27 cellular contexts compared by ENCODE assay signal in genomic region chr4:38548256-38548655, GRCh38.
"Had no signal": no experiment of that assay in that cellular context is flagged by ENCODE, and none has a peak within 500 bp of the region (broad histone marks: within the 10 kb centered on the region; RNA-seq: fewer than 3 reads in every experiment).

No MANE protein-coding gene starts in this region.

- H3K4me3 ChIP-seq: left ventricle myocardium inferior, lung, neural progenitor cell, right atrium auricular region, skin epidermis, stomach, testis, thyroid gland, transverse colon, upper lobe of left lung, vagina had no signal

- H3K36me3 ChIP-seq: left ventricle myocardium inferior, neural progenitor cell, neutrophil, right atrium auricular region, stomach, thyroid gland, transverse colon, upper lobe of left lung, vagina had no signal

- H3K9me3 Mint-ChIP-seq: immature natural killer cell, natural killer cell had no signal

- H2AFZ ChIP-seq: neural progenitor cell had no signal

- H3K27ac Mint-ChIP-seq: immature natural killer cell; mesothelial cell of epicardium; naive B cell; natural killer cell; nephron progenitor cell; neural progenitor cell; progenitor cell of endocrine pancreas; stimulated activated naive B cell treated with anti-CD40 and anti-IgM and Interleukin-4, amounts not matched to agents 10 μg/mL and 1 μg/mL and 100 μg/mL, for 72 hours had no signal

- H3K4me3 Mint-ChIP-seq: immature natural killer cell; mesothelial cell of epicardium; naive B cell; natural killer cell; nephron progenitor cell; neural progenitor cell; stimulated activated naive B cell treated with anti-CD40 and anti-IgM and Interleukin-4, amounts not matched to agents 10 μg/mL and 1 μg/mL and 100 μg/mL, for 72 hours had no signal

- H3K27ac ChIP-seq: left ventricle myocardium inferior, neural progenitor cell, neutrophil, right atrium auricular region, skin epidermis, stomach, testis, thyroid gland, transverse colon, upper lobe of left lung, vagina had no signal

- H3K9ac ChIP-seq: neural progenitor cell had no signal

- H3K27me3 Mint-ChIP-seq: progenitor cell of endocrine pancreas had no signal

- H3K9me3 ChIP-seq: left ventricle myocardium inferior, neutrophil, right atrium auricular region, stomach, testis, thyroid gland, transverse colon, upper lobe of left lung, vagina had no signal

- ATAC-seq: natural killer cell; sciatic nerve; stimulated activated naive B cell treated with anti-CD40 and anti-IgM and Interleukin-4, amounts not matched to agents 10 μg/mL and 1 μg/mL and 100 μg/mL, for 72 hours; stimulated activated naive CD8-positive, alpha-beta T cell treated with anti-CD3 and anti-CD28 coated beads, Interleukin-15, Interleukin-2, amounts not matched to agents 100 U/mL and 50 U/mL, for 24 hours had no signal

- H3K4me1 ChIP-seq: left ventricle myocardium inferior, neural progenitor cell, right atrium auricular region, stomach, testis, transverse colon, upper lobe of left lung, vagina had no signal

- H3K27me3 ChIP-seq: neural progenitor cell, neutrophil, right atrium auricular region, stomach, testis, thyroid gland, transverse colon, upper lobe of left lung, vagina had no signal

- H3K36me3 Mint-ChIP-seq: mesothelial cell of epicardium, natural killer cell, neural progenitor cell had no signal

- H3K4me1 Mint-ChIP-seq: natural killer cell, neural progenitor cell had no signal

- H3K4me2 ChIP-seq: neural progenitor cell had no signal

- DNase-seq: immature natural killer cell; left ventricle myocardium inferior; mesendoderm; naive B cell; natural killer cell; nephron progenitor cell; occipital lobe; stimulated activated CD4-positive, alpha-beta T cell treated with anti-CD3 and anti-CD28 coated beads, Interleukin-12 subunit alpha, Interleukin-12 subunit beta, amount 100 ng/mL, for 4 hours; stimulated activated CD4-positive, alpha-beta T cell treated with anti-CD3 and anti-CD28 coated beads, Interleukin-15, amount 100 ng/mL, for 24 hours; stimulated activated CD4-positive, alpha-beta T cell treated with anti-CD3 and anti-CD28 coated beads, Interleukin-2, amount 100 ng/mL, for 24 hours; stimulated activated CD4-positive, alpha-beta T cell treated with anti-CD3 and anti-CD28 coated beads, Interleukin-4, amount 100 ng/mL, for 1 hour; stimulated activated naive B cell treated with anti-CD40 and anti-IgM and Interleukin-4, amounts not matched to agents 10 μg/mL and 1 μg/mL and 100 μg/mL, for 72 hours; stimulated activated naive CD8-positive, alpha-beta T cell treated with anti-CD3 and anti-CD28 coated beads, Interleukin-15, Interleukin-2, amounts not matched to agents 100 U/mL and 50 U/mL, for 24 hours; stomach; testis; thyroid gland; transverse colon; upper lobe of left lung had no signal
